1 cellular context compared by ENCODE assay signal in the genomic region with DNA sequence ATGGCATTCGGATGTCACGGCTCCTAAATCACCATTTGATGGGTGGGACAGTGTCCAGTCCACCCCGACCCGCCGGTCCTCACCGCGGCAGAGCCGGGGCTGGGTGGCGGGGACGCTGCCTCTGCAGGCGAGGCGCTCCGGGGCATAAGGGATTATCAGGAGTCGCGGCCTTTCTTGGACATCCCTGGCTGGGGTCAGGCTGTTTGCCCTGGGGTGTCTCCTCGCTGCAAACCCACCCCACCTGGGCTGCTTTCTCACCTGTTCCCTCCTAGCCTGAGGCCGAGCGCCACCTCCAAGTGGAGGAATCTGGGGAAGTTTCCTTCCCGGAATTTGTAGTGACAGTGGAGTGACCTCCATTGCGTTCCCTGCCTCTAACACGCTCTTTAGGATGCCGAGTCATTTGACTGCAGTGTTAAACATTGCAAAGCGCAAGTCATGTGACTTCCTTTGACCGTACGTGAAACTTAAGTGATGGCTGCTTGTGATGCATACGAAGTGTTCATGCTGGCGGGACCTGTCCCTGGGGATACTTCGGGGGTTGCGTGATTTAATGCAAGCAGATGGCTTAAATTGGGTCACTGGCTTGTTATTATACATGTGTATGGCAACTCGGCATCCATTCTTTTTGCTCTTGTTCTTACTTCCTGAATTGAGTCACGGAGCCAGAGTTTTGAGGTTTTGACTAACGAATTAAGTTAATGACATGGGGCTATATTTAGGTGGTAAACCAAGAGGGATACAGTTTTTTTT.
TF ChIP-seq lines count a peak whose summit lies in the region.

No MANE protein-coding gene starts in this region.

TF ChIP-seq in SK-N-SH treated with all-trans-retinoic acid at 6 μM for 48 hours, 23 proteins besides CTCF, POLR2A, EP300 and RAD21:
- TF ChIP-seq TOX (CRISPR knock-in tag; IDR thresholded peaks at IDR 0.05; ENCODE audit: borderline replicate concordance) = no peak
- no peak for TF ChIP-seq RARB (CRISPR knock-in tag; IDR thresholded peaks at IDR 0.05)
- TF ChIP-seq SNAI2 (CRISPR knock-in tag; IDR thresholded peaks at IDR 0.05) = no peak
- TF ChIP-seq, protein P1, sequence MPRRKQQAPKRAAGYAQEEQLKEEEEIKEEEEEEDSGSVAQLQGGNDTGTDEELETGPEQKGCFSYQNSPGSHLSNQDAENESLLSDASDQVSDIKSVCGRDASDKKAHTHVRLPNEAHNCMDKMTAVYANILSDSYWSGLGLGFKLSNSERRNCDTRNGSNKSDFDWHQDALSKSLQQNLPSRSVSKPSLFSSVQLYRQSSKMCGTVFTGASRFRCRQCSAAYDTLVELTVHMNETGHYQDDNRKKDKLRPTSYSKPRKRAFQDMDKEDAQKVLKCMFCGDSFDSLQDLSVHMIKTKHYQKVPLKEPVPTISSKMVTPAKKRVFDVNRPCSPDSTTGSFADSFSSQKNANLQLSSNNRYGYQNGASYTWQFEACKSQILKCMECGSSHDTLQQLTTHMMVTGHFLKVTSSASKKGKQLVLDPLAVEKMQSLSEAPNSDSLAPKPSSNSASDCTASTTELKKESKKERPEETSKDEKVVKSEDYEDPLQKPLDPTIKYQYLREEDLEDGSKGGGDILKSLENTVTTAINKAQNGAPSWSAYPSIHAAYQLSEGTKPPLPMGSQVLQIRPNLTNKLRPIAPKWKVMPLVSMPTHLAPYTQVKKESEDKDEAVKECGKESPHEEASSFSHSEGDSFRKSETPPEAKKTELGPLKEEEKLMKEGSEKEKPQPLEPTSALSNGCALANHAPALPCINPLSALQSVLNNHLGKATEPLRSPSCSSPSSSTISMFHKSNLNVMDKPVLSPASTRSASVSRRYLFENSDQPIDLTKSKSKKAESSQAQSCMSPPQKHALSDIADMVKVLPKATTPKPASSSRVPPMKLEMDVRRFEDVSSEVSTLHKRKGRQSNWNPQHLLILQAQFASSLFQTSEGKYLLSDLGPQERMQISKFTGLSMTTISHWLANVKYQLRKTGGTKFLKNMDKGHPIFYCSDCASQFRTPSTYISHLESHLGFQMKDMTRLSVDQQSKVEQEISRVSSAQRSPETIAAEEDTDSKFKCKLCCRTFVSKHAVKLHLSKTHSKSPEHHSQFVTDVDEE (CRISPR knock-in tag; IDR thresholded peaks at IDR 0.05) = no peak
- TF ChIP-seq ISL1 (CRISPR knock-in tag; IDR thresholded peaks at IDR 0.05) = no peak
- no peak for TF ChIP-seq GLIS3 (CRISPR knock-in tag; IDR thresholded peaks at IDR 0.05)
- no peak for TF ChIP-seq CSDC2 (CRISPR knock-in tag; IDR thresholded peaks at IDR 0.05)
